Comparison of ENCODE assay signal across 1 cellular context in the genomic region with DNA sequence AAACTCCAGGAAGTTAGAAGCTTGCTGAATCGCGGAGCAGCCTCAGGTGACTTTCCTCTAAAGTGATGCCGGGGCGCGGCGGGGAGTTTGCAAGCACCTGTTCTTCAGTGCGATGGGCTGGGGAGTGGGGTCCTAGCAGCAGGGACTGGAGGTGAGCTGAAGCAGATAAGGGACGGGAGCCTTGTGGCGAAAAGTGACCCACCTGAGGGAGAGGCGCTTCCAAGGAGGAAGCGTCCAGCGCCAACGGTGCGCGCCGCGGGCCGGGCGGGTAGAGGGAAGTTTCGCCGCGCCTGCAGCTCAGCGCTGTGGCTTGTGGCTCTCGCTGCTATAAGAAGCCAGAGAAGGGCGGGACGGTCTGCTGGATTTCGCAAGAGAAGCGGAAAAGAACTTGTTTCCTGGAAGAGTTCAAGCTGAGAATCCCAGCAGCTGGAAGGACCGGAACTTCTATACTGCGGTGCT.
TF ChIP-seq lines count a peak whose summit lies in the region.

A gene (minus strand): TSS at position 305 of the 459 bp plus-strand sequence. CDS start 22,625 bp downstream, outside the sequence.

TF ChIP-seq in GM12878, 131 proteins besides CTCF, POLR2A, EP300 and RAD21 (continued from another document):
- TF ChIP-seq, protein P1, sequence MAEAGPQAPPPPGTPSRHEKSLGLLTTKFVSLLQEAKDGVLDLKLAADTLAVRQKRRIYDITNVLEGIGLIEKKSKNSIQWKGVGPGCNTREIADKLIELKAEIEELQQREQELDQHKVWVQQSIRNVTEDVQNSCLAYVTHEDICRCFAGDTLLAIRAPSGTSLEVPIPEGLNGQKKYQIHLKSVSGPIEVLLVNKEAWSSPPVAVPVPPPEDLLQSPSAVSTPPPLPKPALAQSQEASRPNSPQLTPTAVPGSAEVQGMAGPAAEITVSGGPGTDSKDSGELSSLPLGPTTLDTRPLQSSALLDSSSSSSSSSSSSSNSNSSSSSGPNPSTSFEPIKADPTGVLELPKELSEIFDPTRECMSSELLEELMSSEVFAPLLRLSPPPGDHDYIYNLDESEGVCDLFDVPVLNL (IDR thresholded peaks at IDR 0.05; ENCODE audit: low read depth, low read length) = no peak
- TF ChIP-seq CREB1 (IDR thresholded peaks at IDR 0.05; ENCODE audit: low read depth) = no peak
- TF ChIP-seq NRF1 (conservative IDR thresholded peaks at IDR 0.05; ENCODE audit: low read depth, low read length) = no peak
- TF ChIP-seq, protein P2, sequence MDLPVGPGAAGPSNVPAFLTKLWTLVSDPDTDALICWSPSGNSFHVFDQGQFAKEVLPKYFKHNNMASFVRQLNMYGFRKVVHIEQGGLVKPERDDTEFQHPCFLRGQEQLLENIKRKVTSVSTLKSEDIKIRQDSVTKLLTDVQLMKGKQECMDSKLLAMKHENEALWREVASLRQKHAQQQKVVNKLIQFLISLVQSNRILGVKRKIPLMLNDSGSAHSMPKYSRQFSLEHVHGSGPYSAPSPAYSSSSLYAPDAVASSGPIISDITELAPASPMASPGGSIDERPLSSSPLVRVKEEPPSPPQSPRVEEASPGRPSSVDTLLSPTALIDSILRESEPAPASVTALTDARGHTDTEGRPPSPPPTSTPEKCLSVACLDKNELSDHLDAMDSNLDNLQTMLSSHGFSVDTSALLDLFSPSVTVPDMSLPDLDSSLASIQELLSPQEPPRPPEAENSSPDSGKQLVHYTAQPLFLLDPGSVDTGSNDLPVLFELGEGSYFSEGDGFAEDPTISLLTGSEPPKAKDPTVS (IDR thresholded peaks at IDR 0.05; ENCODE audit: low read depth, low read length) = no peak
- TF ChIP-seq PML (IDR thresholded peaks at IDR 0.05; ENCODE audit: low read length) = no peak
- TF ChIP-seq, protein P3, sequence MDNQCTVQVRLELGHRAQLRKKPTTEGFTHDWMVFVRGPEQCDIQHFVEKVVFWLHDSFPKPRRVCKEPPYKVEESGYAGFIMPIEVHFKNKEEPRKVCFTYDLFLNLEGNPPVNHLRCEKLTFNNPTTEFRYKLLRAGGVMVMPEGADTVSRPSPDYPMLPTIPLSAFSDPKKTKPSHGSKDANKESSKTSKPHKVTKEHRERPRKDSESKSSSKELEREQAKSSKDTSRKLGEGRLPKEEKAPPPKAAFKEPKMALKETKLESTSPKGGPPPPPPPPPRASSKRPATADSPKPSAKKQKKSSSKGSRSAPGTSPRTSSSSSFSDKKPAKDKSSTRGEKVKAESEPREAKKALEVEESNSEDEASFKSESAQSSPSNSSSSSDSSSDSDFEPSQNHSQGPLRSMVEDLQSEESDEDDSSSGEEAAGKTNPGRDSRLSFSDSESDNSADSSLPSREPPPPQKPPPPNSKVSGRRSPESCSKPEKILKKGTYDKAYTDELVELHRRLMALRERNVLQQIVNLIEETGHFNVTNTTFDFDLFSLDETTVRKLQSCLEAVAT (IDR thresholded peaks at IDR 0.05) = no peak
- no peak for TF ChIP-seq BACH1 (IDR thresholded peaks at IDR 0.05; ENCODE audit: borderline replicate concordance)
- no peak for TF ChIP-seq RCOR1 (conservative IDR thresholded peaks at IDR 0.05; ENCODE audit: low read depth, low read length)
- TF ChIP-seq, protein P4, sequence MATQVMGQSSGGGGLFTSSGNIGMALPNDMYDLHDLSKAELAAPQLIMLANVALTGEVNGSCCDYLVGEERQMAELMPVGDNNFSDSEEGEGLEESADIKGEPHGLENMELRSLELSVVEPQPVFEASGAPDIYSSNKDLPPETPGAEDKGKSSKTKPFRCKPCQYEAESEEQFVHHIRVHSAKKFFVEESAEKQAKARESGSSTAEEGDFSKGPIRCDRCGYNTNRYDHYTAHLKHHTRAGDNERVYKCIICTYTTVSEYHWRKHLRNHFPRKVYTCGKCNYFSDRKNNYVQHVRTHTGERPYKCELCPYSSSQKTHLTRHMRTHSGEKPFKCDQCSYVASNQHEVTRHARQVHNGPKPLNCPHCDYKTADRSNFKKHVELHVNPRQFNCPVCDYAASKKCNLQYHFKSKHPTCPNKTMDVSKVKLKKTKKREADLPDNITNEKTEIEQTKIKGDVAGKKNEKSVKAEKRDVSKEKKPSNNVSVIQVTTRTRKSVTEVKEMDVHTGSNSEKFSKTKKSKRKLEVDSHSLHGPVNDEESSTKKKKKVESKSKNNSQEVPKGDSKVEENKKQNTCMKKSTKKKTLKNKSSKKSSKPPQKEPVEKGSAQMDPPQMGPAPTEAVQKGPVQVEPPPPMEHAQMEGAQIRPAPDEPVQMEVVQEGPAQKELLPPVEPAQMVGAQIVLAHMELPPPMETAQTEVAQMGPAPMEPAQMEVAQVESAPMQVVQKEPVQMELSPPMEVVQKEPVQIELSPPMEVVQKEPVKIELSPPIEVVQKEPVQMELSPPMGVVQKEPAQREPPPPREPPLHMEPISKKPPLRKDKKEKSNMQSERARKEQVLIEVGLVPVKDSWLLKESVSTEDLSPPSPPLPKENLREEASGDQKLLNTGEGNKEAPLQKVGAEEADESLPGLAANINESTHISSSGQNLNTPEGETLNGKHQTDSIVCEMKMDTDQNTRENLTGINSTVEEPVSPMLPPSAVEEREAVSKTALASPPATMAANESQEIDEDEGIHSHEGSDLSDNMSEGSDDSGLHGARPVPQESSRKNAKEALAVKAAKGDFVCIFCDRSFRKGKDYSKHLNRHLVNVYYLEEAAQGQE (IDR thresholded peaks at IDR 0.05; ENCODE audit: low read depth, low read length) = no peak
- TF ChIP-seq TAF1 (IDR thresholded peaks at IDR 0.05; ENCODE audit: borderline replicate concordance, low read depth, low read length) = no peak
- TF ChIP-seq, protein P5, sequence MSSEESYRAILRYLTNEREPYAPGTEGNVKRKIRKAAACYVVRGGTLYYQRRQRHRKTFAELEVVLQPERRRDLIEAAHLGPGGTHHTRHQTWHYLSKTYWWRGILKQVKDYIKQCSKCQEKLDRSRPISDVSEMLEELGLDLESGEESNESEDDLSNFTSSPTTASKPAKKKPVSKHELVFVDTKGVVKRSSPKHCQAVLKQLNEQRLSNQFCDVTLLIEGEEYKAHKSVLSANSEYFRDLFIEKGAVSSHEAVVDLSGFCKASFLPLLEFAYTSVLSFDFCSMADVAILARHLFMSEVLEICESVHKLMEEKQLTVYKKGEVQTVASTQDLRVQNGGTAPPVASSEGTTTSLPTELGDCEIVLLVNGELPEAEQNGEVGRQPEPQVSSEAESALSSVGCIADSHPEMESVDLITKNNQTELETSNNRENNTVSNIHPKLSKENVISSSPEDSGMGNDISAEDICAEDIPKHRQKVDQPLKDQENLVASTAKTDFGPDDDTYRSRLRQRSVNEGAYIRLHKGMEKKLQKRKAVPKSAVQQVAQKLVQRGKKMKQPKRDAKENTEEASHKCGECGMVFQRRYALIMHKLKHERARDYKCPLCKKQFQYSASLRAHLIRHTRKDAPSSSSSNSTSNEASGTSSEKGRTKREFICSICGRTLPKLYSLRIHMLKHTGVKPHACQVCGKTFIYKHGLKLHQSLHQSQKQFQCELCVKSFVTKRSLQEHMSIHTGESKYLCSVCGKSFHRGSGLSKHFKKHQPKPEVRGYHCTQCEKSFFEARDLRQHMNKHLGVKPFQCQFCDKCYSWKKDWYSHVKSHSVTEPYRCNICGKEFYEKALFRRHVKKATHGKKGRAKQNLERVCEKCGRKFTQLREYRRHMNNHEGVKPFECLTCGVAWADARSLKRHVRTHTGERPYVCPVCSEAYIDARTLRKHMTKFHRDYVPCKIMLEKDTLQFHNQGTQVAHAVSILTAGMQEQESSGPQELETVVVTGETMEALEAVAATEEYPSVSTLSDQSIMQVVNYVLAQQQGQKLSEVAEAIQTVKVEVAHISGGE (CRISPR knock-in tag; IDR thresholded peaks at IDR 0.05) = no peak
